In genomic region chrX:40514376-40514775, GRCh38 we compare ENCODE assay signal across 11 cellular contexts.
"Had no signal": no experiment of that assay in that cellular context is flagged by ENCODE, and none has a peak within 500 bp of the region (broad histone marks: within the 10 kb centered on the region; RNA-seq: fewer than 3 reads in every experiment).

No MANE protein-coding gene starts in this region.

- DNase-seq: activated CD4-positive, alpha-beta T cell treated with anti-CD3 and anti-CD28 coated beads, Interleukin-2, amount 10 ng/mL, durations not matched to agents 7 days and 5 days; activated naive CD8-positive, alpha-beta T cell treated with anti-CD3 and anti-CD28 coated beads, Interleukin-2, amount 10 ng/mL, durations not matched to agents 7 days and 5 days; anterior cingulate cortex; effector memory CD4-positive, alpha-beta T cell; heart left ventricle; left colon; mucosa of descending colon; naive thymus-derived CD4-positive, alpha-beta T cell; retina; stimulated activated naive B cell treated with anti-CD40 and anti-IgM and Interleukin-4, amounts not matched to agents 10 μg/mL and 1 μg/mL and 100 μg/mL, for 72 hours; tibial artery had no signal

- ATAC-seq: heart left ventricle; left colon; mucosa of descending colon; naive thymus-derived CD4-positive, alpha-beta T cell; stimulated activated naive B cell treated with anti-CD40 and anti-IgM and Interleukin-4, amounts not matched to agents 10 μg/mL and 1 μg/mL and 100 μg/mL, for 72 hours had no signal
